Comparison of ENCODE assay signal across 9 cellular contexts in the genomic region with DNA sequence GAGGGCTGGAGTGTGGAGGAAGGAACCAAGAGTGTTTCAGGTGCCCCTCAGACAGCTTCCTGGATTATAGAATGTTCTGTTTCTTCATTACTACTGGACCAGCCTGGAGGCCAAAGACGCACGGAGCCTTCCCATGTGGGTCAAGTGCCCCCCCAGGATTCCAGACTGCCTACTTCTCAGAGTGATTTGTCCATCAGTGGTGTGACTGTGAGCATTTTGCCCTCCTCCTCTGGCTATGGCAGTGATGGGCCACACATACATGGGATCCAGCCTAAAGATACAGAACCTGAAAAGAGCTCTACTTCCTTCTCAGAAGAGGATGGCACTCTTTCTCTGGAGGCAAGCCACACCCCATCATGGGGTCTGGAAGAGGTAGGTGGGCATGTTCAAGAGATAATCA.
A peak's percentile ranks its signal among the peaks of the same experiment; 100 is the strongest.
DNase-seq lines count a peak whose midpoint lies in the region; ATAC-seq and TF ChIP-seq lines count a peak whose summit lies in the region.
"Had no signal": no experiment of that assay in that cellular context is flagged by ENCODE, and none has a peak within 500 bp of the region (broad histone marks: within the 10 kb centered on the region; RNA-seq: fewer than 3 reads in every experiment).

No MANE protein-coding gene starts in this region.

- no peak overlapping the region for H3K27ac ChIP-seq in CD4-positive, alpha-beta T cell (ENCODE audit: low read depth, low read length)
- H3K27ac ChIP-seq in neural progenitor cell: peak overlapping the region; percentile 89
- H3K27ac ChIP-seq: neutrophil had no signal

- no peaks in the 10 kb centered on the region for H3K36me3 ChIP-seq in neural progenitor cell
- H3K36me3 ChIP-seq: neutrophil had no signal

- peaks cover 82% of the 10 kb centered on the region for H3K4me1 Mint-ChIP-seq in CD4-positive, alpha-beta T cell (ENCODE audit: low read depth)
- peaks cover 74% of the 10 kb centered on the region for H3K4me1 Mint-ChIP-seq in neural progenitor cell

- no peaks in the 10 kb centered on the region for H3K9me3 Mint-ChIP-seq in CD4-positive, alpha-beta T cell
- no peaks in the 10 kb centered on the region for H3K9me3 Mint-ChIP-seq in neural progenitor cell

- H3K9me3 ChIP-seq in CD4-positive, alpha-beta T cell (ENCODE audit: control insufficient read depth, low read length): no peaks in the 10 kb centered on the region
- no peaks in the 10 kb centered on the region for H3K9me3 ChIP-seq in neural progenitor cell (ENCODE audit: low read depth)
- H3K9me3 ChIP-seq: neutrophil had no signal

- DNase-seq in CD4-positive, alpha-beta T cell: no peak
- DNase-seq in cerebellar cortex (ENCODE audit: low spot score): peak; percentile 54
- no peak for DNase-seq in neural progenitor cell (ENCODE audit: low spot score)
- DNase-seq in NCI-H187 (lab: John Stamatoyannopoulos, UW): no peak
- DNase-seq in stimulated activated naive CD4-positive, alpha-beta T cell (lab: John Stamatoyannopoulos, UW): no peak
- no peak for DNase-seq in NCI-H2081 (lab: John Stamatoyannopoulos, UW)

- no peak for TF ChIP-seq CTCF in CD4-positive, alpha-beta T cell (IDR thresholded peaks at IDR 0.05)
- TF ChIP-seq CTCF in neural progenitor cell (IDR thresholded peaks at IDR 0.05): no peak

- H3K4me1 ChIP-seq in neural progenitor cell: peaks cover 70% of the 10 kb centered on the region

- no peaks in the 10 kb centered on the region for H3K27me3 Mint-ChIP-seq in CD4-positive, alpha-beta T cell
- peaks cover 9% of the 10 kb centered on the region for H3K27me3 Mint-ChIP-seq in neural progenitor cell (ENCODE audit: insufficient read depth, low read depth)

- CTCF ChIA-PET in CD4-positive, alpha-beta T cell (lab: Charles Lee): interaction anchor here (1.1 to 2.4 kb wide), 4 partner anchors 10 to 171 kb away, joined by 3 to 11 read pairs (median 5); no protein-coding TSS in a partner anchor

- no peak for ATAC-seq in CD4-positive, alpha-beta T cell (ENCODE audit: poor library complexity)
- ATAC-seq in HG02642 (IDR thresholded peaks at IDR 0.05; ENCODE audit: poor library complexity, unreplicated experiment): peak; percentile 23
- no peak for ATAC-seq in esophagus mucosa

- H3K9ac ChIP-seq in neural progenitor cell: no peak overlapping the region

- peaks cover 30% of the 10 kb centered on the region for H3K36me3 Mint-ChIP-seq in CD4-positive, alpha-beta T cell (ENCODE audit: low read depth)
- H3K36me3 Mint-ChIP-seq in neural progenitor cell: peaks cover 9% of the 10 kb centered on the region

- peak overlapping the region; percentile 69 for H3K4me2 ChIP-seq in neural progenitor cell

- intact Hi-C loops in CD4-positive, alpha-beta T cell (cut with DNase I, micrococcal nuclease): no loop called here

- peak overlapping the region; percentile 67 for H3K27ac Mint-ChIP-seq in CD4-positive, alpha-beta T cell
- no peak overlapping the region for H3K27ac Mint-ChIP-seq in neural progenitor cell

- peak overlapping the region; percentile 2 for H3K4me3 ChIP-seq in neural progenitor cell

- peaks cover 96% of the 10 kb centered on the region for H3K79me2 ChIP-seq in neural progenitor cell (ENCODE audit: low read depth)

- no peak overlapping the region for H2AFZ ChIP-seq in neural progenitor cell (replicated peaks)

- POLR2A ChIA-PET in CD4-positive, alpha-beta T cell (lab: Charles Lee): interaction anchor here (0.6 to 3.0 kb wide), 6 partner anchors 10 to 77 kb away, joined by 3 to 13 read pairs (median 3); no protein-coding TSS in a partner anchor

- H4K20me1 ChIP-seq in neural progenitor cell (ENCODE audit: low read depth): peaks cover 61% of the 10 kb centered on the region

- H3K27me3 ChIP-seq in CD4-positive, alpha-beta T cell (ENCODE audit: control insufficient read depth, insufficient read depth, low read length): no peaks in the 10 kb centered on the region
- H3K27me3 ChIP-seq in neural progenitor cell: no peaks in the 10 kb centered on the region
- H3K27me3 ChIP-seq: neutrophil had no signal

- H3F3A ChIP-seq in neural progenitor cell (ENCODE audit: low read depth): peaks cover 45% of the 10 kb centered on the region

- no peak overlapping the region for H3K4me3 Mint-ChIP-seq in CD4-positive, alpha-beta T cell
- H3K4me3 Mint-ChIP-seq in neural progenitor cell: peak overlapping the region; percentile 80
